In the genomic region with DNA sequence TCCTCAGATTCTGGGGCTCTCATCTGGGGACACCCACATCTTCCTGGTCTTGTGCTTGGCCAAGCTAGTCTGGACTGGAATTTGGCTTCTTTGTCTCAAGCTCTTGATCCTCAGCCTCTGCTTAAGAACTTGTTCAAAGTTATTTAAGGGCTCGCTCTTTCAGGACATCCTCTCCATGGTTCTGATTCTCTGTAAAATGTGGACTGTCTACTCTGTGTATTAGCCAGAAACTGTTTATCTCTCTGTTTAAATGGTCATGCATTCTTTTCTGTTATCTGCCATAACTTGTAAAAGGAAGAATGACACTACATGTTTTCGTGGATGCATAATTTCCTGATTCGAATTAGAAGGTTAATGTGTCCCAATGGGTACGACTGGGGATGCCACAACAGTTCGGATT, we compare ENCODE assay signal across 7 cellular contexts.
"Had no signal": no experiment of that assay in that cellular context is flagged by ENCODE, and none has a peak within 500 bp of the region (broad histone marks: within the 10 kb centered on the region; RNA-seq: fewer than 3 reads in every experiment).

No MANE protein-coding gene starts in this region.

- FAIRE-seq: H1, H54, HTR-8/SVneo had no signal

- H3K4me2 ChIP-seq: GM23338 had no signal

- DNase-seq: H9, HCEC 1CT, KBM-7 had no signal

- H3K4me3 ChIP-seq: GM23338 had no signal

- H2AFZ ChIP-seq: GM23338 had no signal

- ATAC-seq: GM23338 had no signal
